8 cellular contexts compared by ENCODE assay signal in genomic region chr19:14405758-14406644, GRCh38. TPM values are rescaled to one million over a fixed set of nuclear protein-coding genes. Genes with fewer than 3 reads are reported as not detected.
A peak's percentile ranks its signal among the peaks of the same experiment; 100 is the strongest.
DNase-seq lines count a peak whose midpoint lies in the region; ATAC-seq and TF ChIP-seq lines count a peak whose summit lies in the region.

No MANE protein-coding gene starts in this region.

- peak; percentile 75 to 88 for TF ChIP-seq RAD21 in liver (IDR thresholded peaks at IDR 0.05)

- peaks cover 0 to 8% (median 3%) of the 10 kb centered on the region in 4 donors for H3K4me1 ChIP-seq in liver (ENCODE audit: control insufficient read depth in 4 of 4, insufficient read depth in 4 of 4, low read length in 3 of 4)

- no peak overlapping the region for H3K9ac ChIP-seq in liver (ENCODE audit: low read depth in 1 of 2, low read length in 2 of 2)

- no peaks in the 10 kb centered on the region for H3K9me3 ChIP-seq in liver (ENCODE audit: control insufficient read depth in 4 of 4, low read length in 3 of 4)

- no peaks in the 10 kb centered on the region for H3K27me3 ChIP-seq in liver (ENCODE audit: control insufficient read depth in 4 of 4, insufficient read depth in 4 of 4, low read length in 3 of 4)

- peak; percentile 70 for TF ChIP-seq CTCF in liver (IDR thresholded peaks at IDR 0.05; ENCODE audit: low read depth, low read length, missing input control)

- DNase-seq in NCI-H2227 (lab: John Stamatoyannopoulos, UW; ENCODE audit: unreplicated experiment) (peak; percentile 37), NCI-H2227 treated with DMSO at 0.1 percent for 48 hours (lab: John Stamatoyannopoulos, UW) (no peak), NCI-H526 treated with DMSO at 0.1 percent for 48 hours (lab: John Stamatoyannopoulos, UW) (peak; percentile 67), dermis microvascular lymphatic vessel endothelial cell (ENCODE audit: low read depth in 2 of 2) (peak; percentile 60 to 90)
- peak; percentile 82 to 86 for DNase-seq in activated CD4-positive, alpha-beta T cell treated with anti-CD3 and anti-CD28 coated beads, Interleukin-2, amount 50 U/mL, for 4 hours
- DNase-seq in stimulated activated CD4-positive, alpha-beta T cell treated with anti-CD3 and anti-CD28 coated beads, Interleukin-4, amount 100 ng/mL, for 4 hours: peak; percentile 83 to 88

- peak overlapping the region in 1 of 3 donors; percentile 33 for H3K4me3 ChIP-seq in liver (ENCODE audit: low read depth in 1 of 3, low read length in 3 of 3)

- peaks cover 21 to 41% (median 27%) of the 10 kb centered on the region in 4 donors for H3K36me3 ChIP-seq in liver (ENCODE audit: control insufficient read depth in 4 of 4, insufficient read depth in 3 of 4, low read depth in 1 of 4, low read length in 3 of 4)

- peak overlapping the region in 1 of 2 donors; percentile 15 for H3K27ac ChIP-seq in liver (ENCODE audit: low read depth in 1 of 2, low read length in 2 of 2)

- 30% methylated on average over 61 of the region's 61 CpGs for WGBS in liver

- peak; percentile 70 for ATAC-seq in HG03135 (IDR thresholded peaks at IDR 0.05; ENCODE audit: unreplicated experiment)

TF ChIP-seq in liver, 16 proteins besides CTCF, POLR2A, EP300 and RAD21:
- no peak for TF ChIP-seq HNF4G (IDR thresholded peaks at IDR 0.05)
- TF ChIP-seq NR2F2 (IDR thresholded peaks at IDR 0.05): peak; percentile 13
- TF ChIP-seq SP1 (IDR thresholded peaks at IDR 0.05): peak; percentile 31

RNA-seq across cellular contexts. Expression of gene DDX39A, which starts 13.1 kb away (rescaled TPM):
- 69.7 and 71.9 TPM in 2 replicates for total RNA-seq in dermis microvascular lymphatic vessel endothelial cell
- 10 to 100 TPM; 34.6 to 54.7 TPM for total RNA-seq in liver
- polyA plus RNA-seq in liver: 10 to 100 TPM; 24.9 to 36.1 TPM

RNA-seq across cellular contexts. Expression of gene ADGRE5, which starts 24.8 kb away (rescaled TPM):
- 4.9 and 6.2 TPM in 2 replicates for total RNA-seq in dermis microvascular lymphatic vessel endothelial cell
- 10 to 100 TPM; 11.3 to 20.4 TPM for total RNA-seq in liver
- polyA plus RNA-seq in liver: 10 to 100 TPM in 1 of 2 donors, 1 to 10 TPM in 1; 7.0 to 17.0 TPM

RNA-seq across cellular contexts. Expression of gene PKN1, which starts 27.1 kb away (rescaled TPM):
- total RNA-seq in dermis microvascular lymphatic vessel endothelial cell: 252 and 299 TPM in 2 replicates
- total RNA-seq in liver: 10 to 100 TPM; 24.8 to 41.6 TPM
- polyA plus RNA-seq in liver: 10 to 100 TPM; 13.7 to 19.8 TPM
